ENCODE assay signal across 17 cellular contexts in genomic region chr17:51601622-51602261, GRCh38.
DNase-seq lines count a peak whose midpoint lies in the region; ATAC-seq and TF ChIP-seq lines count a peak whose summit lies in the region.
"Had no signal": no experiment of that assay in that cellular context is flagged by ENCODE, and none has a peak within 500 bp of the region (broad histone marks: within the 10 kb centered on the region; RNA-seq: fewer than 3 reads in every experiment).

No MANE protein-coding gene starts in this region.

- peak; percentile 64 to 70 for DNase-seq in Kasumi-1 (lab: John Stamatoyannopoulos, UW)
- peak; percentile 44 for DNase-seq in RPMI8226
- peak; percentile 11 for DNase-seq in inferior parietal cortex (ENCODE audit: extremely low spot score)
- DNase-seq in esophagus squamous epithelium (lab: John Stamatoyannopoulos, UW): no peak
- DNase-seq in activated CD8-positive, alpha-beta memory T cell treated with anti-CD3 and anti-CD28 coated beads, Interleukin-2, amount 10 ng/mL, durations not matched to agents 7 days and 5 days: no peak
- DNase-seq: ACHN, C1 segment of cervical spinal cord, NCI-H1105, NCI-H2081 treated with DMSO at 0.1 percent for 48 hours, NCI-H510A treated with DMSO at 0.1 percent for 48 hours, NCI-H82, SJCRH30 had no signal

- H3K4me1 ChIP-seq in esophagus squamous epithelium: no peaks in the 10 kb centered on the region
- H3K4me1 ChIP-seq: HAP-1, SJCRH30 had no signal

- H3K4me3 Mint-ChIP-seq in activated CD8-positive, alpha-beta memory T cell treated with anti-CD3 and anti-CD28 coated beads, Interleukin-2, amount 10 ng/mL, durations not matched to agents 7 days and 5 days: no peak overlapping the region
- H3K4me3 Mint-ChIP-seq: T-helper 1 cell treated with Interleukin-12 subunit alpha and Interleukin-12 subunit beta and Interleukin-4 antibody, amounts not matched to agents 30 μg/mL and 1 μg/mL, for 36 hours had no signal

- H3K9me3 ChIP-seq in esophagus squamous epithelium: no peaks in the 10 kb centered on the region
- H3K9me3 ChIP-seq: HAP-1, SJCRH30 had no signal

- H3K4me3 ChIP-seq in esophagus squamous epithelium: no peak overlapping the region
- H3K4me3 ChIP-seq: HAP-1, K562, SJCRH30 had no signal

- no peak overlapping the region for H3K27ac ChIP-seq in esophagus squamous epithelium
- H3K27ac ChIP-seq: SJCRH30 had no signal

- WGBS in esophagus squamous epithelium, 2 donors: 70 to 73% methylated on average over 6 of the region's 6 CpGs

- no peaks in the 10 kb centered on the region for H3K9me3 Mint-ChIP-seq in activated CD8-positive, alpha-beta memory T cell treated with anti-CD3 and anti-CD28 coated beads, Interleukin-2, amount 10 ng/mL, durations not matched to agents 7 days and 5 days (ENCODE audit: low read depth)
- H3K9me3 Mint-ChIP-seq: T-helper 1 cell treated with Interleukin-12 subunit alpha and Interleukin-12 subunit beta and Interleukin-4 antibody, amounts not matched to agents 30 μg/mL and 1 μg/mL, for 36 hours had no signal

- ATAC-seq in GM19395 (IDR thresholded peaks at IDR 0.05; ENCODE audit: unreplicated experiment) (peak; percentile 53), HG03097 (IDR thresholded peaks at IDR 0.05; ENCODE audit: low FRiP score, unreplicated experiment) (no peak)
- ATAC-seq in activated CD8-positive, alpha-beta memory T cell treated with anti-CD3 and anti-CD28 coated beads, Interleukin-2, amount 10 ng/mL, durations not matched to agents 7 days and 5 days: no peak
- ATAC-seq: K562 had no signal

- no peaks in the 10 kb centered on the region for H3K27me3 ChIP-seq in esophagus squamous epithelium
- H3K27me3 ChIP-seq: SJCRH30 had no signal

- CTCF ChIA-PET in activated CD8-positive, alpha-beta memory T cell treated with anti-CD3 and anti-CD28 coated beads, Interleukin-2, amount 10 ng/mL, durations not matched to agents 7 days and 5 days (lab: Charles Lee): no interaction called here

- H3K4me1 Mint-ChIP-seq in activated CD8-positive, alpha-beta memory T cell treated with anti-CD3 and anti-CD28 coated beads, Interleukin-2, amount 10 ng/mL, durations not matched to agents 7 days and 5 days: no peaks in the 10 kb centered on the region

- no peak for TF ChIP-seq CTCF in esophagus squamous epithelium (IDR thresholded peaks at IDR 0.05)

- intact Hi-C loops in esophagus squamous epithelium (cut with DNase I): no loop called here

- no peaks in the 10 kb centered on the region for H3K36me3 Mint-ChIP-seq in activated CD8-positive, alpha-beta memory T cell treated with anti-CD3 and anti-CD28 coated beads, Interleukin-2, amount 10 ng/mL, durations not matched to agents 7 days and 5 days

- no peak overlapping the region for H3K27ac Mint-ChIP-seq in activated CD8-positive, alpha-beta memory T cell treated with anti-CD3 and anti-CD28 coated beads, Interleukin-2, amount 10 ng/mL, durations not matched to agents 7 days and 5 days
- H3K27ac Mint-ChIP-seq: T-helper 1 cell treated with Interleukin-12 subunit alpha and Interleukin-12 subunit beta and Interleukin-4 antibody, amounts not matched to agents 30 μg/mL and 1 μg/mL, for 36 hours had no signal

- H3K27me3 Mint-ChIP-seq in activated CD8-positive, alpha-beta memory T cell treated with anti-CD3 and anti-CD28 coated beads, Interleukin-2, amount 10 ng/mL, durations not matched to agents 7 days and 5 days: peaks cover 7% of the 10 kb centered on the region

- H3K36me3 ChIP-seq in esophagus squamous epithelium: no peaks in the 10 kb centered on the region
- H3K36me3 ChIP-seq: HAP-1, SJCRH30 had no signal

- TF ChIP-seq POLR2A in esophagus squamous epithelium (IDR thresholded peaks at IDR 0.05): no peak

Comparison
In these comparisons a context has a peak if more than half of its experiments do, and no peak if none do; other contexts are left out.
1. DNase-seq: peak in Kasumi-1 (2 of 2), RPMI8226 (single experiment) and inferior parietal cortex (single experiment); none in esophagus squamous epithelium (single experiment) and activated CD8-positive, alpha-beta memory T cell treated with anti-CD3 and anti-CD28 coated beads, Interleukin-2, amount 10 ng/mL, durations not matched to agents 7 days and 5 days (single experiment).